Comparison of ENCODE assay signal across 10 cellular contexts in the genomic region with DNA sequence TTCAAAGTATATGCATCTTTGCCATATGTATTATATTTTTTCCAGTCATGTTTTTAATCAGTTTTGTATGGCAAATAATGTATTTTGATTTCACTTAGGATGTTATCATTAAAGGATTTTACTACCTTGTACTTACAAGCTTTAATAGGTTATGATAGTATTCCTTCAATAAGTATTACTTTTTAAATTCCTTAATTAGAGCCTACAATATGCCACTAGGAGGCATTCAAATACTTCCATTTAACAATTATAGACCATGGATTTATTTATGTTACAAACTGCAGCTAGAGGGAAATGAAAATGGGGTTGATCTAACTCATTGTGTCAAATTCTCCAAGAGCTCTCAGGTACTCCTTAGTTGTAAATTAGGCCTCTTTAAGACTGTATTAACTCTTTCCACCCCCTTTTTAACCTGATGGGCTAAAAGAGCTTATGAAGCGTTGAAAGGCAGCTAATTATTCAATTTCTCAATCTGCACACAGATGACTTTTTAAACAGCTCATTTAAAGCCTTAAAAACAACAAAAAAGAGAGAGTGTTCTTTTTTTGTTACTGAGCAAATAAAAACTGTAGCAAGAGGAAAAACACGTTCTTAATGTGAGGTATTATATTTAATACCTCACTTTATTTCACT.
A peak's percentile ranks its signal among the peaks of the same experiment; 100 is the strongest.
DNase-seq lines count a peak whose midpoint lies in the region; ATAC-seq and TF ChIP-seq lines count a peak whose summit lies in the region.
"Had no signal": no experiment of that assay in that cellular context is flagged by ENCODE, and none has a peak within 500 bp of the region (broad histone marks: within the 10 kb centered on the region; RNA-seq: fewer than 3 reads in every experiment).

No MANE protein-coding gene starts in this region.

- intact Hi-C loops in IMR-90 (cut with micrococcal nuclease), result loop anchor here (1.0 to 5.0 kb wide), 4 partner anchors 153 to 538 kb away; partner anchors contain the start of gene NEK7
- intact Hi-C loops in heart left ventricle (cut with DNase I), result loop anchor here (2.0 to 10.0 kb wide), 11 partner anchors 156 to 848 kb away; partner anchors contain the start of genes DENND1B (in 1 of the 10) and LHX9 (in 1 of the 10)

- H3K27me3 Mint-ChIP-seq in activated naive CD8-positive, alpha-beta T cell treated with anti-CD3 and anti-CD28 coated beads for 36 hours, result no peaks in the 10 kb centered on the region

- H3K9me1 ChIP-seq in IMR-90 (ENCODE audit: insufficient read depth, low read length), result no peaks in the 10 kb centered on the region

- H3K14ac ChIP-seq in IMR-90 (replicated peaks; ENCODE audit: low read depth, low read length), result no peak overlapping the region

- H3K36me3 ChIP-seq in IMR-90 (ENCODE audit: control insufficient read depth, insufficient read depth, low read length) (no peaks in the 10 kb centered on the region), RWPE2 (ENCODE audit: low read depth) (0 out of 2 replicates have a peak, but pooled peaks cover 4% of the 10 kb centered on the region), heart left ventricle (peaks cover 0 to 17% (median 8%) of the 10 kb centered on the region in 9 donors)

- no peak overlapping the region for H2AK5ac ChIP-seq in IMR-90 (ENCODE audit: low read depth, low read length)

- no CpG with 5 or more reads among the region's 2 CpGs for WGBS in IMR-90 (ENCODE audit: extremely low coverage in 2 of 2, insufficient read length in 1 of 2), 2 experiments
- 43 to 47% (median 43%) methylated on average over 2 of the region's 2 CpGs for WGBS in heart left ventricle, 4 donors

- H3K23ac ChIP-seq in IMR-90 (ENCODE audit: low read depth, low read length), result no peak overlapping the region

- no peak overlapping the region for H3K4ac ChIP-seq in IMR-90 (ENCODE audit: low read depth, low read length)

- H3K27ac Mint-ChIP-seq in activated naive CD8-positive, alpha-beta T cell treated with anti-CD3 and anti-CD28 coated beads for 36 hours, result no peak overlapping the region

- H3K79me1 ChIP-seq in IMR-90 (ENCODE audit: low read depth in 1 of 2, low read length in 2 of 2), result peaks cover 0 to 3% of the 10 kb centered on the region in 2 experiments; a peak in 1 of 4 replicates

- 0 out of 2 replicates have a peak, but pooled peaks cover 2% of the 10 kb centered on the region for H3K4me1 ChIP-seq in IMR-90 (ENCODE audit: control insufficient read depth, insufficient read depth, low read length)
- no peaks in the 10 kb centered on the region for H3K4me1 ChIP-seq in RWPE2 (ENCODE audit: insufficient read depth, poor library complexity, severe bottlenecking)
- peaks cover 0 to 20% (median 3%) of the 10 kb centered on the region in 12 donors for H3K4me1 ChIP-seq in heart left ventricle

- no peak overlapping the region for H3K4me2 ChIP-seq in IMR-90 (ENCODE audit: low read depth, low read length)

- no peaks in the 10 kb centered on the region for H3K9me3 Mint-ChIP-seq in activated naive CD8-positive, alpha-beta T cell treated with anti-CD3 and anti-CD28 coated beads for 36 hours

- POLR2A ChIA-PET in IMR-90 (lab: Charles Lee; ENCODE audit: unreplicated experiment), result no interaction called here

- CTCF ChIA-PET in IMR-90 (lab: Yijun Ruan, JAX), result interaction anchor here (0.8 to 2.8 kb wide), 7 partner anchors 21 to 846 kb away, joined by 3 to 13 read pairs (median 3); no protein-coding TSS in a partner anchor

- ATAC-seq in IMR-90 (ENCODE audit: low read depth) (peak; percentile 67), RWPE2 (ENCODE audit: low read depth) (peak; percentile 40; the same call in 1 of the 3 replicates), heart left ventricle (peak in 1 of 4 donors; percentile 47), GM18907 (IDR thresholded peaks at IDR 0.05; ENCODE audit: unreplicated experiment) (no peak)

- H4K8ac ChIP-seq in IMR-90 (ENCODE audit: low read depth in 2 of 2, low read length in 2 of 2), result no peak overlapping the region

- no peak overlapping the region for H3K4me3 Mint-ChIP-seq in activated naive CD8-positive, alpha-beta T cell treated with anti-CD3 and anti-CD28 coated beads for 36 hours

- H2BK5ac ChIP-seq in IMR-90 (ENCODE audit: low read depth, low read length, poor library complexity, severe bottlenecking), result no peak overlapping the region

- no peak for TF ChIP-seq POLR2A in IMR-90 (IDR thresholded peaks at IDR 0.05; ENCODE audit: low read depth, low read length)
- TF ChIP-seq POLR2A in heart left ventricle (IDR thresholded peaks at IDR 0.05), result no peak

- H3K27ac ChIP-seq in 22Rv1 (peak overlapping the region; percentile 85), IMR-90 (ENCODE audit: insufficient read depth, low read length) (no peak overlapping the region), RWPE2 (ENCODE audit: poor library complexity, severe bottlenecking) (no peak overlapping the region), heart left ventricle (no peak overlapping the region)

- H3K27me3 ChIP-seq in IMR-90 (ENCODE audit: control insufficient read depth, insufficient read depth, low read length), result no peaks in the 10 kb centered on the region
- H3K27me3 ChIP-seq in RWPE2 (ENCODE audit: insufficient read depth, poor library complexity, severe bottlenecking), result no peaks in the 10 kb centered on the region
- H3K27me3 ChIP-seq in heart left ventricle, result no peaks in the 10 kb centered on the region

- no TSS peak for BruUV-seq in IMR-90 (replicated peaks; lab: Mats Ljungman, UMichigan)

- dilution Hi-C loops in IMR-90 (cut with HindIII; ENCODE audit: low sequenced_read_pairs, unreplicated experiment), result no loop called here

- H3K9ac ChIP-seq in IMR-90 (ENCODE audit: low read depth, low read length), result no peak overlapping the region; the same call in 1 of the 2 replicates

- no peak overlapping the region for H2BK20ac ChIP-seq in IMR-90 (ENCODE audit: low read depth, low read length)

- DNase-seq in IMR-90 (peak; percentile 48), RWPE2 (ENCODE audit: low spot score) (no peak), heart left ventricle (no peak), GM13976 (ENCODE audit: low spot score) (no peak), 8988T (no peak)
- no peak for DNase-seq in activated naive CD8-positive, alpha-beta T cell treated with anti-CD3 and anti-CD28 coated beads for 36 hours
- DNase-seq: effector CD4-positive, alpha-beta T cell; NCI-H510A treated with DMSO at 0.1 percent for 48 hours had no signal

- H2BK15ac ChIP-seq in IMR-90 (ENCODE audit: low read depth, low read length), result no peak overlapping the region

- no peak overlapping the region for H2AK9ac ChIP-seq in IMR-90 (replicated peaks; ENCODE audit: low read depth, low read length, poor library complexity)

- H3K36me3 Mint-ChIP-seq in activated naive CD8-positive, alpha-beta T cell treated with anti-CD3 and anti-CD28 coated beads for 36 hours, result no peaks in the 10 kb centered on the region

- no peaks in the 10 kb centered on the region for H3K4me1 Mint-ChIP-seq in activated naive CD8-positive, alpha-beta T cell treated with anti-CD3 and anti-CD28 coated beads for 36 hours

- no peaks in the 10 kb centered on the region for H3K9me3 ChIP-seq in IMR-90 (ENCODE audit: control insufficient read depth, insufficient read depth, low read length)
- no peaks in the 10 kb centered on the region for H3K9me3 ChIP-seq in RWPE2 (ENCODE audit: severe bottlenecking)
- no peaks in the 10 kb centered on the region for H3K9me3 ChIP-seq in heart left ventricle

- H4K91ac ChIP-seq in IMR-90 (ENCODE audit: insufficient read depth, low read depth, low read length), result no peak overlapping the region

- H4K5ac ChIP-seq in IMR-90 (ENCODE audit: low read depth, low read length), result no peak overlapping the region

- H3K56ac ChIP-seq in IMR-90 (ENCODE audit: extremely low read depth, insufficient read depth, low read length), result no peak overlapping the region

- no peaks in the 10 kb centered on the region for H4K20me1 ChIP-seq in IMR-90 (ENCODE audit: insufficient read depth, low read length)

- no peak overlapping the region for H2AFZ ChIP-seq in IMR-90 (replicated peaks; ENCODE audit: low read length, poor library complexity)

- TF ChIP-seq CTCF in 22Rv1 (IDR thresholded peaks at IDR 0.05) (peak; percentile 83), IMR-90 (conservative IDR thresholded peaks at IDR 0.05; ENCODE audit: low read depth, low read length) (peak; percentile 62), RWPE2 (IDR thresholded peaks at IDR 0.05; ENCODE audit: poor library complexity, severe bottlenecking) (peak; percentile 62), heart left ventricle (IDR thresholded peaks at IDR 0.05) (peak; percentile 26 to 65 (median 48)), GM13976 (IDR thresholded peaks at IDR 0.05; ENCODE audit: borderline replicate concordance, control extremely low read depth, extremely low read depth, insufficient read depth, missing control alignments) (no peak)

- H3K4me3 ChIP-seq in IMR-90 (ENCODE audit: insufficient read depth, low read depth, low read length) (no peak overlapping the region), RWPE2 (ENCODE audit: severe bottlenecking) (no peak overlapping the region), heart left ventricle (no peak overlapping the region)

- TF ChIP-seq RAD21 in IMR-90 (IDR thresholded peaks at IDR 0.05; ENCODE audit: low read length), result peak; percentile 66

- in situ Hi-C loops in IMR-90 (cut with MboI; ENCODE audit: low sequenced_read_pairs) (loop anchor here (5.0 to 25.0 kb wide), 3 partner anchors 246 to 843 kb away; no protein-coding TSS in a partner anchor), GM13976 (cut with MboI; ENCODE audit: low sequenced_read_pairs, unreplicated experiment) (no loop called here)

- no peak overlapping the region for H2BK120ac ChIP-seq in IMR-90 (ENCODE audit: low read depth, low read length)

- H3K18ac ChIP-seq in IMR-90 (ENCODE audit: low read depth, low read length), result no peak overlapping the region

TF ChIP-seq in IMR-90, 13 proteins besides CTCF, POLR2A, EP300 and RAD21:
- TF ChIP-seq SMC3 (IDR thresholded peaks at IDR 0.05; ENCODE audit: low read depth, low read length), result peak; percentile 71
- TF ChIP-seq RCOR1 (IDR thresholded peaks at IDR 0.05; ENCODE audit: insufficient replicate concordance, low read length), result no peak
